ENCODE assay signal across 19 cellular contexts in genomic region chr12:64124511-64125197, GRCh38.
"Had no signal": no experiment of that assay in that cellular context is flagged by ENCODE, and none has a peak within 500 bp of the region (broad histone marks: within the 10 kb centered on the region; RNA-seq: fewer than 3 reads in every experiment).

No MANE protein-coding gene starts in this region.

- DNase-seq: activated CD4-positive, alpha-beta T cell treated with anti-CD3 and anti-CD28 coated beads, Interleukin-2, amount 50 U/mL, for 4 hours; activated CD4-positive, CD25-positive, alpha-beta regulatory T cell treated with anti-CD3 and anti-CD28 coated beads, Interleukin-2, amount 50 U/mL, for 72 hours; activated effector memory CD4-positive, alpha-beta T cell treated with Interleukin-2 at 50 U/mL for 16 hours; activated naive CD8-positive, alpha-beta T cell treated with anti-CD3 and anti-CD28 coated beads for 36 hours; activated T-cell treated with anti-CD3 and anti-CD28 coated beads, Interleukin-2, amount 50 U/mL, for 1 hour; central memory CD4-positive, alpha-beta T cell; cortex of kidney; effector memory CD8-positive, alpha-beta T cell; foreskin fibroblast; glutamatergic neuron; left lung; nucleus accumbens; small intestine; thyroid gland had no signal

- H3K27ac ChIP-seq: ascending aorta, epithelial cell of prostate, left lung, right atrium auricular region, thyroid gland, vagina had no signal

- ATAC-seq: effector memory CD8-positive, alpha-beta T cell; left lung; natural killer cell treated with Interleukin-12 subunit alpha and Interleukin-12 subunit beta and Interleukin-15 and Interleukin-18, amount 100 ng/mL, for 72 hours had no signal

- H3K4me3 ChIP-seq: ascending aorta, left lung, right atrium auricular region, thyroid gland, vagina had no signal
